ENCODE assay signal across 2 cellular contexts in genomic region chr19:2905918-2906519, GRCh38.
TF ChIP-seq lines count a peak whose summit lies in the region.

No MANE protein-coding gene starts in this region.

TF ChIP-seq in IMR-90, 13 proteins besides CTCF, POLR2A, EP300 and RAD21:
- no peak for TF ChIP-seq RFX5 (IDR thresholded peaks at IDR 0.05; ENCODE audit: low read depth, low read length)
- TF ChIP-seq CEBPB (IDR thresholded peaks at IDR 0.05; ENCODE audit: low read depth, low read length): 0 out of 2 replicates have a peak, but pooled peaks have one; percentile 3

TF ChIP-seq in H1, 55 proteins besides CTCF, POLR2A, EP300 and RAD21:
- TF ChIP-seq EZH2 (IDR thresholded peaks at IDR 0.05; ENCODE audit: low read depth, low read length, severe bottlenecking) (no peak), CHD2 (IDR thresholded peaks at IDR 0.05; ENCODE audit: low read length) (no peak), SAP30 (IDR thresholded peaks at IDR 0.05; ENCODE audit: insufficient read depth, insufficient replicate concordance, low read length) (no peak), RBBP5 (IDR thresholded peaks at IDR 0.05; ENCODE audit: borderline replicate concordance, low read depth, low read length) (no peak), ZNF274 (IDR thresholded peaks at IDR 0.05; ENCODE audit: borderline replicate concordance, extremely low read depth, low read length) (no peak), CREB1 (IDR thresholded peaks at IDR 0.05) (no peak), NRF1 (IDR thresholded peaks at IDR 0.05; ENCODE audit: low read depth, low read length) (no peak)
- TF ChIP-seq, protein P1, sequence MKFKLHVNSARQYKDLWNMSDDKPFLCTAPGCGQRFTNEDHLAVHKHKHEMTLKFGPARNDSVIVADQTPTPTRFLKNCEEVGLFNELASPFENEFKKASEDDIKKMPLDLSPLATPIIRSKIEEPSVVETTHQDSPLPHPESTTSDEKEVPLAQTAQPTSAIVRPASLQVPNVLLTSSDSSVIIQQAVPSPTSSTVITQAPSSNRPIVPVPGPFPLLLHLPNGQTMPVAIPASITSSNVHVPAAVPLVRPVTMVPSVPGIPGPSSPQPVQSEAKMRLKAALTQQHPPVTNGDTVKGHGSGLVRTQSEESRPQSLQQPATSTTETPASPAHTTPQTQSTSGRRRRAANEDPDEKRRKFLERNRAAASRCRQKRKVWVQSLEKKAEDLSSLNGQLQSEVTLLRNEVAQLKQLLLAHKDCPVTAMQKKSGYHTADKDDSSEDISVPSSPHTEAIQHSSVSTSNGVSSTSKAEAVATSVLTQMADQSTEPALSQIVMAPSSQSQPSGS (IDR thresholded peaks at IDR 0.05; ENCODE audit: low read length): no peak
TF ChIP-seq in H1: peak in this region for 0.
